Comparison of ENCODE assay signal across 12 cellular contexts in the genomic region with DNA sequence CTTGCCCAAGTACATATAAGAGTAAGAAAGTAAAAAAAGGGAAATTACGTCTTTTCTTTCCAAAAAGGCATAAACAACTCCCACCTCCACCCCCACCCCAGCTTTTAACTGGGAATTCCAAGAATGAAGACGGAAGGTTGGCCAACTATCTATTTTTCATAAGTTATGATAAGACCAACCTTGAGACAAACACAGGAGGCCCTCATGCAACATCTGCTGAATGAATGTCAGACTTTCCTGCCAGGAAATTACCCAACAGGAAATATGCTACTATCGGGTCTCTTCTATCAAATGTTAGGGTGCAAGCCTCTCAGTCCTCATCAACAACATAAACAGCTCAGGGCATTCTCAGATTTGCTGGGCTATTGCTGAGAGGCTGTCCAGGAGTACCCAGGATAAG. TPM values are rescaled to one million over a fixed set of nuclear protein-coding genes. Genes with fewer than 3 reads are reported as not detected.
DNase-seq lines count a peak whose midpoint lies in the region; ATAC-seq and TF ChIP-seq lines count a peak whose summit lies in the region.
"Had no signal": no experiment of that assay in that cellular context is flagged by ENCODE, and none has a peak within 500 bp of the region (broad histone marks: within the 10 kb centered on the region; RNA-seq: fewer than 3 reads in every experiment).

No MANE protein-coding gene starts in this region.

- peaks cover 46% of the 10 kb centered on the region for H3K36me3 ChIP-seq in DND-41 (ENCODE audit: insufficient read depth, low read length)

- H3K4me3 ChIP-seq in DND-41 (ENCODE audit: low read depth in 1 of 2, low read length in 2 of 2): no peak overlapping the region
- H3K4me3 ChIP-seq: SJSA1 had no signal

- H3K9me3 Mint-ChIP-seq in dendritic cell treated with granulocyte-macrophage colony-stimulating factor and Interleukin-4, amounts not matched to agents 40 ng/mL and 50 ng/mL, for 4 days: no peaks in the 10 kb centered on the region
- H3K9me3 Mint-ChIP-seq in neural crest cell: no peaks in the 10 kb centered on the region

- peaks cover 13% of the 10 kb centered on the region for H4K20me1 ChIP-seq in DND-41 (ENCODE audit: insufficient read depth, low read length)

- H3K36me3 Mint-ChIP-seq in dendritic cell treated with granulocyte-macrophage colony-stimulating factor and Interleukin-4, amounts not matched to agents 40 ng/mL and 50 ng/mL, for 4 days (ENCODE audit: low read depth): peaks cover 10% of the 10 kb centered on the region
- H3K36me3 Mint-ChIP-seq in neural crest cell (ENCODE audit: low read depth): no peaks in the 10 kb centered on the region

- H3K27ac Mint-ChIP-seq in dendritic cell treated with granulocyte-macrophage colony-stimulating factor and Interleukin-4, amounts not matched to agents 40 ng/mL and 50 ng/mL, for 4 days: peak overlapping the region; percentile 23
- no peak overlapping the region for H3K27ac Mint-ChIP-seq in neural crest cell (ENCODE audit: unreplicated experiment)

- H3K4me3 Mint-ChIP-seq in dendritic cell treated with granulocyte-macrophage colony-stimulating factor and Interleukin-4, amounts not matched to agents 40 ng/mL and 50 ng/mL, for 4 days: no peak overlapping the region
- peak overlapping the region; percentile 62 for H3K4me3 Mint-ChIP-seq in neural crest cell

- H3K27me3 ChIP-seq in DND-41 (ENCODE audit: insufficient read depth, low read length, poor library complexity): no peaks in the 10 kb centered on the region
- H3K27me3 ChIP-seq: SJSA1 had no signal

- ATAC-seq in DND-41 (ENCODE audit: insufficient read depth, low read depth): no peak
- ATAC-seq in esophagus mucosa: no peak

- H3K27ac ChIP-seq in DND-41 (ENCODE audit: low read length): no peak overlapping the region
- H3K27ac ChIP-seq: SJSA1 had no signal

- H3K27me3 Mint-ChIP-seq in dendritic cell treated with granulocyte-macrophage colony-stimulating factor and Interleukin-4, amounts not matched to agents 40 ng/mL and 50 ng/mL, for 4 days: no peaks in the 10 kb centered on the region
- no peaks in the 10 kb centered on the region for H3K27me3 Mint-ChIP-seq in neural crest cell (ENCODE audit: low read depth)

- peaks cover 57% of the 10 kb centered on the region for H3K79me2 ChIP-seq in DND-41 (ENCODE audit: insufficient read depth, low read length)

- DNase-seq in DND-41: no peak
- peak; percentile 11 for DNase-seq in NCI-H226
- no peak for DNase-seq in neural crest cell (ENCODE audit: low read depth, low spot score)
- DNase-seq in NCI-H510A (lab: John Stamatoyannopoulos, UW): no peak
- DNase-seq in NCI-H2107 (lab: John Stamatoyannopoulos, UW): no peak
- DNase-seq: activated CD4-positive, alpha-beta T cell treated with anti-CD3 and anti-CD28 coated beads, Interleukin-2, amount 50 U/mL, for 4 hours; DMS79 treated with DMSO at 0.1 percent for 48 hours; NCI-H1105 treated with DMSO at 0.1 percent for 48 hours; NCI-H774 had no signal

- no peak overlapping the region for H2AFZ ChIP-seq in DND-41 (ENCODE audit: low read depth, low read length)

- TF ChIP-seq CTCF in DND-41 (IDR thresholded peaks at IDR 0.05; ENCODE audit: borderline replicate concordance, extremely low read depth, low read length, poor library complexity, severe bottlenecking) (no peak), neural crest cell (conservative IDR thresholded peaks at IDR 0.05) (no peak)

- peaks cover 32% of the 10 kb centered on the region for H3K4me1 ChIP-seq in DND-41 (ENCODE audit: insufficient read depth, low read length)

- intact Hi-C loops in dendritic cell treated with granulocyte-macrophage colony-stimulating factor and Interleukin-4, amounts not matched to agents 40 ng/mL and 50 ng/mL, for 4 days (cut with micrococcal nuclease): loop anchor here (5.0 kb wide), 1 partner anchor 190 kb away; a partner anchor contains a TSS

- H3K9me3 ChIP-seq in DND-41 (ENCODE audit: insufficient read depth, low read length, severe bottlenecking): no peaks in the 10 kb centered on the region
- H3K9me3 ChIP-seq: SJSA1 had no signal

- H3K9ac ChIP-seq in DND-41 (ENCODE audit: low read depth, low read length): no peak overlapping the region

- H3K4me1 Mint-ChIP-seq in dendritic cell treated with granulocyte-macrophage colony-stimulating factor and Interleukin-4, amounts not matched to agents 40 ng/mL and 50 ng/mL, for 4 days (ENCODE audit: low read depth): peaks cover 29% of the 10 kb centered on the region
- H3K4me1 Mint-ChIP-seq in neural crest cell: peaks cover 25% of the 10 kb centered on the region

- H3K4me2 ChIP-seq in DND-41 (ENCODE audit: insufficient read depth, low read length): peak overlapping the region; percentile 81

RNA-seq across cellular contexts. Expression of a gene that starts 1.9 kb away (rescaled TPM):
- total RNA-seq in neural crest cell (38.6 and 41.5 TPM in 2 replicates), esophagus mucosa (39.5 TPM)

RNA-seq across cellular contexts. Expression of a gene that starts 30.0 kb away (rescaled TPM):
- 2.2 and 2.7 TPM in 2 replicates for total RNA-seq in neural crest cell
- 0.52 TPM for total RNA-seq in esophagus mucosa
- total RNA-seq: SJSA1 had no signal

RNA-seq across cellular contexts. Expression of a gene that starts 30.1 kb away (rescaled TPM):
- total RNA-seq in neural crest cell (7.1 and 7.7 TPM in 2 replicates), esophagus mucosa (2.3 TPM)

RNA-seq across cellular contexts. Expression of a gene that starts 56.3 kb away (rescaled TPM):
- total RNA-seq in neural crest cell: 943 and 952 TPM in 2 replicates
- total RNA-seq in esophagus mucosa: 10.8 TPM
